Comparison of ENCODE assay signal across 8 cellular contexts in the genomic region with DNA sequence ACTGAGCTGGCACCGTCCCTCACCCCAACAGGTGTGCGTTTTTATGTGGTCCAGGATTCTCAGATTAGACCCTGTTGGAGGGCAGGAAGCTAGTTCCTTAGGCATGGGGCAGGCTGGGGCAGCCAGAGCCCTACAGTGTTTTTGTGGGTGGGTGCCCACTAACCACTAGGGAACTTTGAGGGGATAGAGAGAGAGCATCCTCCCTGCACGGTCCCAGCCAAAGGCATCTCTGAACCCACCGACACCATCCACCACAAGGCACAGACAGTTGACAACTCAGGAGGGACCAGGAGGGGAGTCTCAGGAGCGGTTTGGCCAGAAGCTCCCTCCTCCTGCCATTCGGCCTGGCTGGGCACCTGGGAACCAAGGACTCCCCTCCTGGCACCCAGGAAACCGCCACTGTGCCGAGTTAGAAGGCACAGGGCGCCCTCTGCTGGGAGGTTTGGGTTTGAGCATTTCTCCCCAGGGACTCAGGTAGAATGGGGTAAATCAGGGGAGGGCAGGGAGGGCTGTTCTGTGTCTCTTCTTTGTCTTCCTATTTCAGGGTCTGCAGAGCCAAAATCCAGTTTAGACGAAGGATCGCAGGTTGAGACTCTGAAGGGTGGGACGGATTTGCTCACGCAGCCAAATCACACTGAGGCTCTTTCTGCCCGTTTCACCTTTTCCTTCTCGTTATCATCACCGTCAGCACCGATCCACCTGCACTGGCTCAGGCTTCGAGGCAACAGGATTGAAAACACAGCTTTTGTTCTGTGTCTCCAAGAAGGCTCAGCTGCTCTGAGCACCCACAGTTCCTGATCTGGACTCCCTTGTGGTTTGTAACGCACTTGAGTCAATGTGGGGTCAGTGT.
A peak's percentile ranks its signal among the peaks of the same experiment; 100 is the strongest.
DNase-seq lines count a peak whose midpoint lies in the region; ATAC-seq and TF ChIP-seq lines count a peak whose summit lies in the region.

No MANE protein-coding gene starts in this region.

- no peaks in the 10 kb centered on the region for H3K4me1 Mint-ChIP-seq in activated T-helper 17 cell treated with anti-CD3 and anti-CD28 coated beads, Interleukin-2, amount 50 U/mL, for 72 hours

- H3K27ac Mint-ChIP-seq in activated T-helper 17 cell treated with anti-CD3 and anti-CD28 coated beads, Interleukin-2, amount 50 U/mL, for 72 hours: no peak overlapping the region

- in situ Hi-C loops in GM23248 (cut with MboI): no loop called here

- peaks cover 4% of the 10 kb centered on the region; the same call in 1 of the 2 replicates for H3K27me3 ChIP-seq in GM23248 (replicated peaks; ENCODE audit: insufficient read depth)
- H3K27me3 ChIP-seq in Peyer's patch: peaks cover 0 to 4% of the 10 kb centered on the region in 2 donors
- no peaks in the 10 kb centered on the region for H3K27me3 ChIP-seq in smooth muscle cell (ENCODE audit: low read depth)

- H3K4me1 ChIP-seq in GM23248 (ENCODE audit: insufficient read depth) (no peaks in the 10 kb centered on the region), Peyer's patch (no peaks in the 10 kb centered on the region), smooth muscle cell (ENCODE audit: low read depth) (no peaks in the 10 kb centered on the region)

- WGBS in GM23248 (ENCODE audit: low coverage in 1 of 2, low lambda C conversion rate in 2 of 2, missing lambda C conversion rate in 2 of 2), 2 experiments: 54% methylated on average over 19 of the region's 19 CpGs
- WGBS in smooth muscle cell (ENCODE audit: low lambda C conversion rate): 56% methylated on average over 19 of the region's 19 CpGs

- ATAC-seq in activated T-helper 17 cell treated with anti-CD3 and anti-CD28 coated beads, Interleukin-2, amount 50 U/mL, for 72 hours (replicated peaks): peak; percentile 53
- ATAC-seq in HG02623 (IDR thresholded peaks at IDR 0.05; ENCODE audit: unreplicated experiment): no peak

- H3F3A ChIP-seq in GM23248 (ENCODE audit: insufficient read depth) (peaks cover 5% of the 10 kb centered on the region; the same call in 1 of the 2 replicates), smooth muscle cell (ENCODE audit: low read depth) (no peaks in the 10 kb centered on the region)

- H3K9ac ChIP-seq in GM23248: no peak overlapping the region
- no peak overlapping the region for H3K9ac ChIP-seq in smooth muscle cell (ENCODE audit: low read depth)

- no peak for TF ChIP-seq POLR2A in Peyer's patch (IDR thresholded peaks at IDR 0.05)

- H3K4me3 Mint-ChIP-seq in activated T-helper 17 cell treated with anti-CD3 and anti-CD28 coated beads, Interleukin-2, amount 50 U/mL, for 72 hours: no peak overlapping the region

- H3K4me3 ChIP-seq in GM23248 (no peak overlapping the region), Peyer's patch (no peak overlapping the region), smooth muscle cell (no peak overlapping the region)

- no peak for DNase-seq in AG09319 (ENCODE audit: extremely low read depth, low read depth)
- peak; percentile 67 for DNase-seq in GM23248
- DNase-seq in Peyer's patch: peak in 2 of 3 donors; percentile 79 to 80
- peak; percentile 42 to 86 (median 72) for DNase-seq in head of caudate nucleus
- no peak for DNase-seq in smooth muscle cell (lab: John Stamatoyannopoulos, UW; ENCODE audit: unreplicated experiment)
- no peak for DNase-seq in T1000 (lab: John Stamatoyannopoulos, UW)

- H3K27ac ChIP-seq in GM23248 (no peak overlapping the region), Peyer's patch (no peak overlapping the region), smooth muscle cell (ENCODE audit: low read depth) (no peak overlapping the region)

- no peaks in the 10 kb centered on the region for H3K36me3 Mint-ChIP-seq in activated T-helper 17 cell treated with anti-CD3 and anti-CD28 coated beads, Interleukin-2, amount 50 U/mL, for 72 hours (ENCODE audit: low read depth)

- no peaks in the 10 kb centered on the region for H3K9me2 ChIP-seq in GM23248 (ENCODE audit: insufficient read depth)

- no peaks in the 10 kb centered on the region for H4K20me1 ChIP-seq in GM23248 (ENCODE audit: insufficient read depth)
- H4K20me1 ChIP-seq in smooth muscle cell (ENCODE audit: low read depth): no peaks in the 10 kb centered on the region

- H3K36me3 ChIP-seq in GM23248 (ENCODE audit: low read depth) (no peaks in the 10 kb centered on the region), Peyer's patch (no peaks in the 10 kb centered on the region), smooth muscle cell (ENCODE audit: low read depth) (no peaks in the 10 kb centered on the region)

- H2AFZ ChIP-seq in GM23248: no peak overlapping the region
- H2AFZ ChIP-seq in smooth muscle cell (ENCODE audit: low read depth): no peak overlapping the region

- peaks cover 3% of the 10 kb centered on the region for H3K27me3 Mint-ChIP-seq in activated T-helper 17 cell treated with anti-CD3 and anti-CD28 coated beads, Interleukin-2, amount 50 U/mL, for 72 hours

- H3K9me3 Mint-ChIP-seq in activated T-helper 17 cell treated with anti-CD3 and anti-CD28 coated beads, Interleukin-2, amount 50 U/mL, for 72 hours: no peaks in the 10 kb centered on the region

- peak; percentile 75 for TF ChIP-seq CTCF in AG09319 (IDR thresholded peaks at IDR 0.05; ENCODE audit: low read depth, low read length)
- TF ChIP-seq CTCF in Peyer's patch (IDR thresholded peaks at IDR 0.05): peak in 4 of 6 experiments; percentile 56 to 81 (median 80)
- TF ChIP-seq CTCF in smooth muscle cell (IDR thresholded peaks at IDR 0.05; ENCODE audit: borderline replicate concordance, insufficient read depth, poor library complexity, severe bottlenecking): peak; percentile 89

- intact Hi-C loops in head of caudate nucleus (cut with DNase I): loop anchor here (5.0 kb wide), 1 partner anchor 75 kb away; no protein-coding TSS in a partner anchor

- no peaks in the 10 kb centered on the region for H3K79me2 ChIP-seq in GM23248 (ENCODE audit: insufficient read depth)
- H3K79me2 ChIP-seq in smooth muscle cell (ENCODE audit: low read depth): no peaks in the 10 kb centered on the region

- H3K9me3 ChIP-seq in GM23248 (ENCODE audit: low read depth) (no peaks in the 10 kb centered on the region), Peyer's patch (no peaks in the 10 kb centered on the region), smooth muscle cell (replicated peaks; ENCODE audit: low read depth) (no peaks in the 10 kb centered on the region)

- no peak overlapping the region for H3K4me2 ChIP-seq in GM23248 (ENCODE audit: unreplicated experiment)
- H3K4me2 ChIP-seq in smooth muscle cell: no peak overlapping the region

Comparison
In these comparisons a context has a peak if more than half of its experiments do, and no peak if none do; other contexts are left out.
1. DNase-seq: peak in GM23248 (single experiment), Peyer's patch (2 of 3) and head of caudate nucleus (42 of 42); none in AG09319 (single experiment), smooth muscle cell (single experiment) and T1000 (single experiment).
2. Peak in every context shown above with its lines, with median percentiles within 50 percentile points of each other: CTCF ChIP-seq.